ENCODE assay signal across 7 cellular contexts in genomic region chr19:33302974-33303790, GRCh38. TPM values are rescaled to one million over a fixed set of nuclear protein-coding genes. Genes with fewer than 3 reads are reported as not detected.
A peak's percentile ranks its signal among the peaks of the same experiment; 100 is the strongest.
DNase-seq lines count a peak whose midpoint lies in the region; ATAC-seq, FAIRE-seq and TF ChIP-seq lines count a peak whose summit lies in the region.

No MANE protein-coding gene starts in this region.

- H2BK15ac ChIP-seq in H1 (ENCODE audit: low read length), result no peak overlapping the region

- TF ChIP-seq POLR2A in H1 (IDR thresholded peaks at IDR 0.05; ENCODE audit: control extremely low read depth in 1 of 2, low read depth in 2 of 2, low read length in 2 of 2), result no peak
- TF ChIP-seq POLR2A in upper lobe of left lung (IDR thresholded peaks at IDR 0.05), result no peak

- no peak overlapping the region; the same call in 1 of the 2 replicates for H2BK5ac ChIP-seq in H1 (ENCODE audit: low read depth, low read length)

- H2BK12ac ChIP-seq in H1 (ENCODE audit: low read depth, low read length), result no peak overlapping the region

- WGBS in H1 (ENCODE audit: extremely low coverage in 1 of 2, insufficient coverage in 1 of 2, insufficient read length in 1 of 2, insufficient replicate concordance in 2 of 2, low coverage in 1 of 2, low lambda C conversion rate in 2 of 2, missing lambda C conversion rate in 1 of 2), 2 experiments, result 1% methylated on average over 53 of the region's 92 CpGs; no CpG with 5 or more reads in 1 of the 2 experiments
- 0 to 1% methylated on average over 24 to 61 of the region's 92 CpGs for WGBS in upper lobe of left lung, 2 donors

- H3K27ac ChIP-seq in RWPE2 (ENCODE audit: poor library complexity, severe bottlenecking), result peak overlapping the region; percentile 5
- H3K27ac ChIP-seq in H1 (ENCODE audit: low read depth, low read length), result no peak overlapping the region
- H3K27ac ChIP-seq in upper lobe of left lung, result peak overlapping the region; percentile 78 to 95 (median 88)

- H2AFZ ChIP-seq in H1 (ENCODE audit: low read length), result no peak overlapping the region

- H3K27me3 ChIP-seq in RWPE2 (ENCODE audit: insufficient read depth, poor library complexity, severe bottlenecking) (peaks cover 18% of the 10 kb centered on the region), H1 (replicated peaks in 1 of 4; ENCODE audit: control insufficient read depth in 3 of 4, extremely low read depth in 1 of 4, insufficient read depth in 3 of 4, low read length in 3 of 4) (peaks cover 20 to 53% (median 43%) of the 10 kb centered on the region in 4 experiments), upper lobe of left lung (peaks cover 0 to 4% (median 1%) of the 10 kb centered on the region in 4 donors)

- TF ChIP-seq EP300 in H1 (IDR thresholded peaks at IDR 0.05; ENCODE audit: borderline replicate concordance in 1 of 2, low read depth in 2 of 2, low read length in 2 of 2), result no peak
- no peak for TF ChIP-seq EP300 in upper lobe of left lung (IDR thresholded peaks at IDR 0.05)

- H3K9me3 ChIP-seq in RWPE2 (ENCODE audit: severe bottlenecking), result no peaks in the 10 kb centered on the region
- H3K9me3 ChIP-seq in H1 (ENCODE audit: insufficient read depth in 2 of 2, low read depth in 1 of 2, low read length in 1 of 2), result no peaks in the 10 kb centered on the region
- no peaks in the 10 kb centered on the region for H3K9me3 ChIP-seq in upper lobe of left lung

- peaks cover 2 to 5% of the 10 kb centered on the region in 2 experiments for H4K20me1 ChIP-seq in H1 (replicated peaks in 1 of 2; ENCODE audit: control insufficient read depth in 1 of 2, insufficient read depth in 2 of 2, low read length in 2 of 2)

- H3K4me2 ChIP-seq in H1 (ENCODE audit: insufficient read depth in 1 of 2, low read depth in 2 of 2, low read length in 2 of 2), result peak overlapping the region; percentile 76 to 79

- TF ChIP-seq CTCF in GM12865 (IDR thresholded peaks at IDR 0.05; ENCODE audit: insufficient read depth, low read depth, low read length, missing control alignments), result no peak
- no peak for TF ChIP-seq CTCF in RWPE2 (IDR thresholded peaks at IDR 0.05; ENCODE audit: poor library complexity, severe bottlenecking)
- no peak for TF ChIP-seq CTCF in H1 (IDR thresholded peaks at IDR 0.05; ENCODE audit: control extremely low read depth in 1 of 3, insufficient read depth in 1 of 3, low read depth in 1 of 3, low read length in 3 of 3)
- no peak for TF ChIP-seq CTCF in upper lobe of left lung (IDR thresholded peaks at IDR 0.05)

- no peak overlapping the region for H2BK20ac ChIP-seq in H1 (ENCODE audit: low read length)

- no peaks in the 10 kb centered on the region; the same call in 1 of the 2 replicates for H3K79me1 ChIP-seq in H1 (ENCODE audit: low read depth, low read length)

- H2AK5ac ChIP-seq in H1 (ENCODE audit: low read depth, low read length), result no peak overlapping the region

- no peak overlapping the region for H2BK120ac ChIP-seq in H1 (replicated peaks; ENCODE audit: low read depth, low read length)

- peak overlapping the region; percentile 59 for H3K4ac ChIP-seq in H1 (replicated peaks; ENCODE audit: insufficient read length, low read depth, low read length)

- CTCF ChIA-PET in H1 (lab: Charles Lee; ENCODE audit: partially characterized antibody), result interaction anchor here (0.6 to 3.6 kb wide), 22 partner anchors 9 to 113 kb away, joined by 3 to 9 read pairs (median 4); no protein-coding TSS in a partner anchor

- POLR2A ChIA-PET in H1 (lab: Charles Lee; ENCODE audit: partially characterized antibody), result interaction anchor here (0.7 to 5.0 kb wide), 28 partner anchors 9 to 129 kb away, joined by 3 to 48 read pairs (median 4); partner anchors contain the start of gene CEBPG

- H4K8ac ChIP-seq in H1 (ENCODE audit: extremely low read depth, insufficient read depth, low read length), result peak overlapping the region; percentile 82

- peak overlapping the region; percentile 69 for H4K91ac ChIP-seq in H1 (replicated peaks; ENCODE audit: insufficient read length, low read length)

- peak overlapping the region; percentile 37 for H3K56ac ChIP-seq in H1 (replicated peaks; ENCODE audit: insufficient read length, low read depth, low read length)

- ATAC-seq in HG02884 (IDR thresholded peaks at IDR 0.05; ENCODE audit: unreplicated experiment), result peak; percentile 17
- peak; percentile 51 for ATAC-seq in RWPE2 (ENCODE audit: low read depth)
- ATAC-seq in upper lobe of left lung (ENCODE audit: low FRiP score in 2 of 2), result peak; percentile 8 to 72

- DNase-seq in GM12865 (ENCODE audit: low read depth) (no peak), RWPE2 (ENCODE audit: low spot score) (peak; percentile 70), H1 (ENCODE audit: low read depth in 1 of 2, low spot score in 2 of 2) (peak in 1 of 2 experiments; percentile 70), mesenteric fat pad (ENCODE audit: low spot score) (peak; percentile 91), upper lobe of left lung (peak; percentile 45 to 93), NCI-H187 treated with DMSO at 0.1 percent for 48 hours (lab: John Stamatoyannopoulos, UW) (no peak)

- no peak overlapping the region for H3K23ac ChIP-seq in H1 (ENCODE audit: insufficient read length)

- peaks cover 16% of the 10 kb centered on the region for H3K4me1 ChIP-seq in RWPE2 (ENCODE audit: insufficient read depth, poor library complexity, severe bottlenecking)
- H3K4me1 ChIP-seq in H1 (replicated peaks in 1 of 4; ENCODE audit: control insufficient read depth in 3 of 4, insufficient read depth in 4 of 4, low read length in 3 of 4), result peaks cover 3 to 16% (median 12%) of the 10 kb centered on the region in 4 experiments
- peaks cover 16 to 77% (median 58%) of the 10 kb centered on the region in 4 donors for H3K4me1 ChIP-seq in upper lobe of left lung

- H3K23me2 ChIP-seq in H1 (ENCODE audit: low read depth, low read length), result peaks cover 12% of the 10 kb centered on the region; the same call in 1 of the 2 replicates

- no peaks in the 10 kb centered on the region for H3K36me3 ChIP-seq in RWPE2 (ENCODE audit: low read depth)
- no peaks in the 10 kb centered on the region; a peak in 1 of 8 replicates for H3K36me3 ChIP-seq in H1 (ENCODE audit: control insufficient read depth in 2 of 4, insufficient read depth in 4 of 4, low read length in 3 of 4)
- H3K36me3 ChIP-seq in upper lobe of left lung, result no peaks in the 10 kb centered on the region

- no peak for TF ChIP-seq RAD21 in H1 (IDR thresholded peaks at IDR 0.05 in 1 of 2, conservative IDR thresholded peaks at IDR 0.05 in 1 of 2; ENCODE audit: low read depth in 2 of 2, low read length in 2 of 2)

- H3K14ac ChIP-seq in H1 (ENCODE audit: insufficient read length), result no peak overlapping the region

- H3K18ac ChIP-seq in H1 (ENCODE audit: extremely low read depth, low read length), result peak overlapping the region; percentile 95

- H3K79me2 ChIP-seq in H1 (ENCODE audit: control insufficient read depth in 1 of 2, insufficient read depth in 2 of 2, low read length in 2 of 2), result no peaks in the 10 kb centered on the region

- peak overlapping the region; percentile 23 for H4K5ac ChIP-seq in H1 (ENCODE audit: insufficient read length, low read depth, low read length)

- FAIRE-seq in H1 (lab: Jason Lieb, UNC), result no peak

- H3K4me3 ChIP-seq in GM12865 (ENCODE audit: low read depth, low read length) (peak overlapping the region; percentile 35), RWPE2 (ENCODE audit: severe bottlenecking) (peak overlapping the region; percentile 59), H1 (ENCODE audit: extremely low read depth in 1 of 4, insufficient read depth in 2 of 4, low read depth in 3 of 4, low read length in 4 of 4) (peak overlapping the region; percentile 56 to 70 (median 61)), upper lobe of left lung (peak overlapping the region; percentile 57 to 79 (median 64))

- H3K9ac ChIP-seq in H1 (replicated peaks in 1 of 4; ENCODE audit: extremely low read depth in 1 of 4, low read depth in 3 of 4, low read length in 3 of 4), result peak overlapping the region in 3 of 4 experiments; percentile 13 to 36 (median 14); a peak in 6 of 7 replicates

TF ChIP-seq in H1, 55 proteins besides CTCF, POLR2A, EP300 and RAD21 (continues in another document):
- TF ChIP-seq RNF2 (IDR thresholded peaks at IDR 0.05; ENCODE audit: borderline replicate concordance, low read depth, low read length, missing control alignments, poor library complexity, severe bottlenecking) (no peak), BCL11A (IDR thresholded peaks at IDR 0.05; ENCODE audit: low read depth in 2 of 2, low read length in 2 of 2) (no peak), NANOG (IDR thresholded peaks at IDR 0.05; ENCODE audit: insufficient read depth, low read depth, low read length, poor library complexity, severe bottlenecking) (no peak), GABPA (IDR thresholded peaks at IDR 0.05; ENCODE audit: borderline replicate concordance, insufficient read depth, low read length) (no peak), CHD1 (IDR thresholded peaks at IDR 0.05; ENCODE audit: low read depth, low read length) (no peak), E2F6 (IDR thresholded peaks at IDR 0.05) (peak; percentile 88), POU5F1 (IDR thresholded peaks at IDR 0.05; ENCODE audit: low read depth, low read length) (no peak), SIN3A (conservative IDR thresholded peaks at IDR 0.05 in 1 of 2, IDR thresholded peaks at IDR 0.05 in 1 of 2; ENCODE audit: low read depth in 1 of 2, low read length in 2 of 2) (no peak; a peak in 1 of 4 replicates), YY1 (IDR thresholded peaks at IDR 0.05; ENCODE audit: low read depth, low read length) (no peak), SP2 (IDR thresholded peaks at IDR 0.05; ENCODE audit: low read length) (no peak), KDM5A (IDR thresholded peaks at IDR 0.05; ENCODE audit: low read length) (no peak), PHF8 (conservative IDR thresholded peaks at IDR 0.05; ENCODE audit: low read depth, low read length) (no peak), SUZ12 (IDR thresholded peaks at IDR 0.05; ENCODE audit: low read length) (peak; percentile 54; the same call in 1 of the 2 replicates)

RNA-seq across cellular contexts. Expression of gene CEBPA, which starts 0.8 kb away (rescaled TPM):
- 2.7 and 3.0 TPM in 2 replicates for total RNA-seq in H1 (2021; fragmentation: NEBNext Ultra II Directional; extraction: Animal tissue kit (Norgen Biotek cat#: 25700))
- 2.0 and 2.4 TPM in 2 replicates for polyA plus RNA-seq in H1 (2011; rRNA removed)
- polyA plus RNA-seq in H1 (2011; cell fraction: cytosol; rRNA removed), result 2.1 TPM
- 1.4 TPM for polyA plus RNA-seq in H1 (2011; cell fraction: nucleus; rRNA removed)
- 1.1 to 1.9 TPM (median 1.5 TPM) in 4 replicates for polyA plus RNA-seq in H1 (2012, experiment 1 of 2)
- polyA plus RNA-seq in H1 (2012, experiment 2 of 2), result 1.4 TPM
- 1.5 TPM for polyA plus RNA-seq in H1 (2013, experiment 1 of 2)
- polyA plus RNA-seq in H1 (2013, experiment 2 of 2), result 1.3 TPM
- polyA minus RNA-seq in H1 (2011; rRNA and poly(A)+ RNA removed), result 1.4 and 1.6 TPM in 2 replicates
- 2.1 TPM for polyA minus RNA-seq in H1 (2011; cell fraction: cytosol; rRNA and poly(A)+ RNA removed)
- polyA minus RNA-seq in H1 (2011; cell fraction: nucleus; rRNA and poly(A)+ RNA removed), result 6.4 TPM
- 263 TPM for total RNA-seq in mesenteric fat pad
- 100 to 1,000 TPM in 3 of 6 donors, 10 to 100 TPM in 3; 53.5 to 183 (median 109) TPM for total RNA-seq in upper lobe of left lung

Comparison
In these comparisons a context has a peak if more than half of its experiments do, and no peak if none do; other contexts are left out.
1. DNase-seq: peak in RWPE2 (single experiment), mesenteric fat pad (single experiment) and upper lobe of left lung (2 of 2); none in GM12865 (single experiment) and NCI-H187 treated with DMSO at 0.1 percent for 48 hours (single experiment).
2. RNA of gene CEBPA, which starts 0.8 kb away (total RNA-seq): 263 TPM in mesenteric fat pad (single experiment) and 53.5 to 183 TPM in upper lobe of left lung; 2.7 to 3.0 TPM in H1; every median in the first group is over 10 times any median in the second.
3. Peak in every context shown above with its lines, with median percentiles within 50 percentile points of each other: H3K4me3 ChIP-seq and ATAC-seq.